In genomic region chr10:118273662-118274061, GRCh38 we compare ENCODE assay signal across 31 cellular contexts.
"Had no signal": no experiment of that assay in that cellular context is flagged by ENCODE, and none has a peak within 500 bp of the region (broad histone marks: within the 10 kb centered on the region; RNA-seq: fewer than 3 reads in every experiment).

No MANE protein-coding gene starts in this region.

- H3K4me1 ChIP-seq: adrenal gland, body of pancreas, breast epithelium had no signal

- FAIRE-seq: astrocyte, bronchial epithelial cell had no signal

- H3K9me3 ChIP-seq: adrenal gland, ascending aorta had no signal

- H3K27me3 ChIP-seq: adrenal gland, ascending aorta, body of pancreas, breast epithelium had no signal

- H3K27ac ChIP-seq: adrenal gland, ascending aorta, body of pancreas, brain microvascular endothelial cell, breast epithelium, cardiac muscle cell had no signal

- ATAC-seq: activated naive CD4-positive, alpha-beta T cell treated with anti-CD3 and anti-CD28 coated beads, Interleukin-2, amount 50 U/mL, for 72 hours; activated naive CD8-positive, alpha-beta T cell treated with anti-CD3 and anti-CD28 coated beads, Interleukin-2, amount 50 U/mL, for 24 hours; activated T-cell treated with anti-CD3 and anti-CD28 coated beads, Interleukin-2, amount 50 U/mL, for 4 hours; activated T-cell treated with anti-CD3 and anti-CD28 coated beads, Interleukin-2, amount 50 U/mL, for 72 hours; activated T-helper 17 cell treated with anti-CD3 and anti-CD28 coated beads, Interleukin-2, amount 50 U/mL, for 72 hours; body of pancreas had no signal

- DNase-seq: activated effector memory CD4-positive, alpha-beta T cell treated with anti-CD3 and anti-CD28 coated beads, Interleukin-2, amount 50 U/mL, for 16 hours; activated effector memory CD4-positive, alpha-beta T cell treated with Interleukin-2 at 50 U/mL for 16 hours; activated gamma-delta T cell; activated gamma-delta T cell treated with Interleukin-2 at 50 U/mL for 16 hours; activated naive CD4-positive, alpha-beta T cell; activated naive CD4-positive, alpha-beta T cell treated with anti-CD3 and anti-CD28 coated beads for 36 hours; activated naive CD4-positive, alpha-beta T cell treated with anti-CD3 and anti-CD28 coated beads, Interleukin-2, amount 10 ng/mL, durations not matched to agents 7 days and 5 days; activated naive CD4-positive, alpha-beta T cell treated with anti-CD3 and anti-CD28 coated beads, Interleukin-2, amount 50 U/mL, for 16 hours; activated naive CD4-positive, alpha-beta T cell treated with Interleukin-2 at 50 U/mL for 16 hours; activated naive CD8-positive, alpha-beta T cell treated with anti-CD3 and anti-CD28 coated beads for 36 hours; activated naive CD8-positive, alpha-beta T cell treated with anti-CD3 and anti-CD28 coated beads, Interleukin-2, amount 10 ng/mL, durations not matched to agents 7 days and 5 days; activated naive CD8-positive, alpha-beta T cell treated with anti-CD3 and anti-CD28 coated beads, Interleukin-2, amount 50 U/mL, for 24 hours; activated T-cell treated with anti-CD3 and anti-CD28 coated beads, Interleukin-2, amount 50 U/mL, for 1 hour; activated T-cell treated with anti-CD3 and anti-CD28 coated beads, Interleukin-2, amount 50 U/mL, for 24 hours; activated T-cell treated with anti-CD3 and anti-CD28 coated beads, Interleukin-2, amount 50 U/mL, for 4 hours; activated T-cell treated with anti-CD3 and anti-CD28 coated beads, Interleukin-2, amount 50 U/mL, for 48 hours; activated T-cell treated with anti-CD3 and anti-CD28 coated beads, Interleukin-2, amount 50 U/mL, for 72 hours; adrenal gland; amniotic stem cell; aorta; body of pancreas; brain microvascular endothelial cell; central memory CD4-positive, alpha-beta T cell; cerebellar nuclear complex had no signal

- H3K4me3 ChIP-seq: adrenal gland, ascending aorta, body of pancreas, breast epithelium, cardiac muscle cell had no signal

- H3K36me3 ChIP-seq: adrenal gland, ascending aorta, brain microvascular endothelial cell, breast epithelium, cardiac muscle cell had no signal
